In the genomic region with DNA sequence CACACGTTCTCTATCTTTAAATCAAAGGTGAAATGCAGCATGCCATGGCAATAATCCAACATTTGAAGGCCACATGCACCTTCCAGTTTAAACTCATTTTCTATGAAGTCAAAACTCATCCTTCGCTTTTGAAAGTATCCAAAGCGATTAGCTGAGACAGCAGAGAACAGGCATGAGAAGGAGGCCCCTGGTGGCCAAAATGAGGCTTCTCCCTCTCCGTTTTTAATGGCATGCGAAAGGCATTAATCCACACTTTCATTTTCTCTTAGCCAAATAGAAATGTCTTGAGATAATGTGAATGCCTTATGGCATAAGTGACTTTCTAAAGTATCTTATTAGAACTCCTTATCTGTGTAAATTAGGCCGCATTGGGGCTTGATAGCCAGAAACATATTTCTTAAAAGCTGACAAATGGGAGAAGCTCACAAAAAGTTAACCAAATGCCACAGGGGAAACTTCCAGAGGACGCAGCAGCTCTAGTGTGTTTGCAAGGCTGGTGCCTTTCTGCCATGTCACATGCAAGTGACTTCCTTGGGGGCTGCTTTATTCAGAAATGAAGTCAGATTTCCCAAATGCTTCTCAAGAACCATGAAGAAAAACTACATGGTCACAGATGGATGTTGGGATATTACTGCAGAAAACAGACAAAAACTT, we compare ENCODE assay signal across 8 cellular contexts.
DNase-seq lines count a peak whose midpoint lies in the region; TF ChIP-seq lines count a peak whose summit lies in the region.

No MANE protein-coding gene starts in this region.

- H3K9me2 ChIP-seq in Loucy (replicated peaks; ENCODE audit: low read depth, low read length): no peaks in the 10 kb centered on the region

- H3K9ac ChIP-seq in Loucy (ENCODE audit: low read depth, low read length, poor library complexity, severe bottlenecking): no peak overlapping the region
- H3K9ac ChIP-seq in neuronal stem cell (ENCODE audit: low read depth, low read length, poor library complexity): no peak overlapping the region

- H3K9me3 ChIP-seq in Loucy (ENCODE audit: insufficient read depth, low read depth, low read length) (no peaks in the 10 kb centered on the region), neuronal stem cell (replicated peaks in 1 of 2; ENCODE audit: control insufficient read depth in 2 of 2, insufficient read depth in 1 of 2, low read depth in 1 of 2, low read length in 2 of 2) (no peaks in the 10 kb centered on the region)

- no peak overlapping the region for H3K18ac ChIP-seq in neuronal stem cell (ENCODE audit: low read length)

- no peaks in the 10 kb centered on the region for H3F3A ChIP-seq in Loucy (ENCODE audit: low read depth)

- no peak overlapping the region for H3K4me3 Mint-ChIP-seq in activated T-helper 2 cell treated with anti-CD3 and anti-CD28 coated beads, Interferon-gamma antibody, Interleukin-2, Interleukin-4, amounts not matched to agents 10 μg/mL and 5 μg/mL and 100 μg/mL, durations not matched to agents 14 hours and 24 hours and 36 hours (ENCODE audit: low read depth)

- no peaks in the 10 kb centered on the region for H3K27me3 Mint-ChIP-seq in activated T-helper 2 cell treated with anti-CD3 and anti-CD28 coated beads, Interferon-gamma antibody, Interleukin-2, Interleukin-4, amounts not matched to agents 10 μg/mL and 5 μg/mL and 100 μg/mL, durations not matched to agents 14 hours and 24 hours and 36 hours (ENCODE audit: low read depth)

- no peaks in the 10 kb centered on the region for H3K9me3 Mint-ChIP-seq in activated T-helper 2 cell treated with anti-CD3 and anti-CD28 coated beads, Interferon-gamma antibody, Interleukin-2, Interleukin-4, amounts not matched to agents 10 μg/mL and 5 μg/mL and 100 μg/mL, durations not matched to agents 14 hours and 24 hours and 36 hours

- no peak for DNase-seq in coronary artery (ENCODE audit: low spot score)
- DNase-seq in neuronal stem cell (ENCODE audit: low spot score): no peak
- no peak for DNase-seq in NCI-H510A (lab: John Stamatoyannopoulos, UW)
- no peak for DNase-seq in activated T-helper 2 cell treated with anti-CD3 and anti-CD28 coated beads, Interferon-gamma antibody, Interleukin-2, Interleukin-4, amounts not matched to agents 10 μg/mL and 5 μg/mL and 100 μg/mL, durations not matched to agents 14 hours and 24 hours and 36 hours (ENCODE audit: low spot score)
- DNase-seq in occipital lobe (lab: John Stamatoyannopoulos, UW): no peak
- DNase-seq in NCI-H2107 (lab: John Stamatoyannopoulos, UW): no peak

- no peaks in the 10 kb centered on the region for H3K4me1 ChIP-seq in Loucy (ENCODE audit: insufficient read depth, low read length, poor library complexity, severe bottlenecking)
- H3K4me1 ChIP-seq in neuronal stem cell (ENCODE audit: control insufficient read depth in 2 of 2, insufficient read depth in 1 of 2, low read depth in 1 of 2, low read length in 2 of 2): peaks cover 5 to 14% of the 10 kb centered on the region in 2 donors

- H3K4me3 ChIP-seq in Loucy (ENCODE audit: low read length, poor library complexity, severe bottlenecking): no peak overlapping the region
- peak overlapping the region; percentile 46 for H3K4me3 ChIP-seq in coronary artery
- no peak overlapping the region for H3K4me3 ChIP-seq in neuronal stem cell (ENCODE audit: low read length in 2 of 2)

- no peak overlapping the region for H3K27ac ChIP-seq in coronary artery
- H3K27ac ChIP-seq in neuronal stem cell (replicated peaks; ENCODE audit: low read length): no peak overlapping the region

- no peaks in the 10 kb centered on the region for H3K79me1 ChIP-seq in neuronal stem cell (ENCODE audit: low read depth, low read length)

- H3K27ac Mint-ChIP-seq in activated T-helper 2 cell treated with anti-CD3 and anti-CD28 coated beads, Interferon-gamma antibody, Interleukin-2, Interleukin-4, amounts not matched to agents 10 μg/mL and 5 μg/mL and 100 μg/mL, durations not matched to agents 14 hours and 24 hours and 36 hours: no peak overlapping the region

- peaks cover 2% of the 10 kb centered on the region for H3K4me1 Mint-ChIP-seq in activated T-helper 2 cell treated with anti-CD3 and anti-CD28 coated beads, Interferon-gamma antibody, Interleukin-2, Interleukin-4, amounts not matched to agents 10 μg/mL and 5 μg/mL and 100 μg/mL, durations not matched to agents 14 hours and 24 hours and 36 hours (ENCODE audit: low read depth)

- H4K91ac ChIP-seq in neuronal stem cell (ENCODE audit: low read depth, low read length, poor library complexity): no peak overlapping the region

- no peaks in the 10 kb centered on the region for H3K36me3 ChIP-seq in Loucy (ENCODE audit: insufficient read depth, low read length)
- no peaks in the 10 kb centered on the region for H3K36me3 ChIP-seq in neuronal stem cell (replicated peaks in 1 of 2; ENCODE audit: control insufficient read depth in 2 of 2, insufficient read depth in 2 of 2, low read length in 2 of 2)

- H4K20me1 ChIP-seq in Loucy (ENCODE audit: insufficient read depth, low read length, poor library complexity, severe bottlenecking): no peaks in the 10 kb centered on the region

- no peak overlapping the region for H3K14ac ChIP-seq in neuronal stem cell (ENCODE audit: low read length)

- H3K36me3 Mint-ChIP-seq in activated T-helper 2 cell treated with anti-CD3 and anti-CD28 coated beads, Interferon-gamma antibody, Interleukin-2, Interleukin-4, amounts not matched to agents 10 μg/mL and 5 μg/mL and 100 μg/mL, durations not matched to agents 14 hours and 24 hours and 36 hours (ENCODE audit: low read depth): no peaks in the 10 kb centered on the region

- H2BK12ac ChIP-seq in neuronal stem cell (ENCODE audit: low read length): no peak overlapping the region

- no peak overlapping the region for H2BK5ac ChIP-seq in neuronal stem cell (ENCODE audit: low read length)

- no peak overlapping the region for H3K4ac ChIP-seq in neuronal stem cell (ENCODE audit: low read length)

- intact Hi-C loops in activated T-helper 2 cell treated with anti-CD3 and anti-CD28 coated beads, Interferon-gamma antibody, Interleukin-2, Interleukin-4, amounts not matched to agents 10 μg/mL and 5 μg/mL and 100 μg/mL, durations not matched to agents 14 hours and 24 hours and 36 hours (cut with micrococcal nuclease): no loop called here

- no peak overlapping the region for H4K8ac ChIP-seq in neuronal stem cell (ENCODE audit: low read depth, low read length)

- no CpG with 5 or more reads among the region's 7 CpGs for WGBS in neuronal stem cell (ENCODE audit: extremely low coverage in 2 of 2, insufficient read length in 2 of 2, insufficient replicate concordance in 1 of 2), 2 donors

- H3K27me3 ChIP-seq in Loucy (ENCODE audit: insufficient read depth, low read length, poor library complexity, severe bottlenecking): no peaks in the 10 kb centered on the region
- no peaks in the 10 kb centered on the region for H3K27me3 ChIP-seq in neuronal stem cell (ENCODE audit: control insufficient read depth in 3 of 3, insufficient read depth in 3 of 3, low read depth in 1 of 3, low read length in 3 of 3)

- no peak overlapping the region for H2AK5ac ChIP-seq in neuronal stem cell (ENCODE audit: low read depth, low read length)

- H3K23ac ChIP-seq in neuronal stem cell (ENCODE audit: low read depth, low read length, poor library complexity): no peak overlapping the region

- H3K4me2 ChIP-seq in Loucy (ENCODE audit: low read depth, low read length, poor library complexity, severe bottlenecking) (no peak overlapping the region), neuronal stem cell (ENCODE audit: insufficient read depth, low read length, poor library complexity, severe bottlenecking) (no peak overlapping the region)

- TF ChIP-seq CTCF in GM12873 (IDR thresholded peaks at IDR 0.05; ENCODE audit: insufficient read depth, low read depth, low read length, missing control alignments) (peak; percentile 41), Loucy (conservative IDR thresholded peaks at IDR 0.05; ENCODE audit: low read length) (peak; percentile 46), coronary artery (IDR thresholded peaks at IDR 0.05) (peak; percentile 42)

- no peaks in the 10 kb centered on the region for H3K79me2 ChIP-seq in Loucy (ENCODE audit: insufficient read depth, low read length)

- peak overlapping the region; percentile 40; the same call in 1 of the 2 replicates for H2AFZ ChIP-seq in Loucy (ENCODE audit: low read length)
- peak overlapping the region; percentile 81 for H2AFZ ChIP-seq in neuronal stem cell (ENCODE audit: low read length)

- no peak overlapping the region for H2BK15ac ChIP-seq in neuronal stem cell (ENCODE audit: low read length)

- H2BK120ac ChIP-seq in neuronal stem cell (ENCODE audit: low read depth, low read length): no peak overlapping the region
